21 cellular contexts compared by ENCODE assay signal in the genomic region with DNA sequence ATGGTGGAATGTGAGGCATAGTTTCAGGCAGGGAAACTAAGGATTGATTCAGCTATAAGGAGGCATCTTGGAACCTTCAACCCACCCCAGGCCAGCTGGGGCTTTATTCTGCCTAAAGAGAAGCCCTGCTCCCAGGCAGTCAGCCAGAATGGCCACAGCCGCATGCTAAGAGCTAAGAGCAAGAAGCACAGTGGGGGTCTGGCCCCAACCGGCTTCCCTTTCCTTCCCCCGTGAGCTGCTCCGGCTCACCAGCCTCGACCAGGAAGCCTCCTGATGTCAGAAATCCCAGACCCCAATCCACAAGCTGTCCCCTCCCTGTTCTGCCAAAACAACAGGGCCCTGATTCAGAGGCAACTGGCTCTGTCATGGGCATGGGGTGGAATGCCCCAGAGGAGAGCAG. TPM values are rescaled to one million over a fixed set of nuclear protein-coding genes. Genes with fewer than 3 reads are reported as not detected.
"Had no signal": no experiment of that assay in that cellular context is flagged by ENCODE, and none has a peak within 500 bp of the region (broad histone marks: within the 10 kb centered on the region; RNA-seq: fewer than 3 reads in every experiment).

No MANE protein-coding gene starts in this region.

- DNase-seq: activated B cell treated with CpG ODN at 0.5 μM for 24 hours; activated CD4-positive, alpha-beta memory T cell treated with anti-CD3 and anti-CD28 coated beads for 36 hours; activated CD4-positive, alpha-beta T cell treated with anti-CD3 and anti-CD28 coated beads for 4 hours; activated naive CD8-positive, alpha-beta T cell treated with anti-CD3 and anti-CD28 coated beads for 36 hours; amniotic stem cell; body of pancreas; effector memory CD8-positive, alpha-beta T cell; foreskin fibroblast; lower lobe of right lung; occipital lobe; posterior cingulate gyrus; sigmoid colon; stimulated activated CD4-positive, alpha-beta T cell treated with anti-CD3 and anti-CD28 coated beads, Interleukin-4, amount 100 ng/mL, for 4 hours; testis; upper lobe of left lung had no signal

- H3K4me2 ChIP-seq: hepatocyte had no signal

- H3K4me3 ChIP-seq: body of pancreas, hepatocyte, lower lobe of right lung, sigmoid colon, testis, upper lobe of left lung had no signal

- H3K79me2 ChIP-seq: hepatocyte had no signal

- H3K9me3 ChIP-seq: body of pancreas, lower lobe of right lung, sigmoid colon, testis, upper lobe of left lung had no signal

- H3K27ac ChIP-seq: body of pancreas, epithelial cell of prostate, hepatocyte, lower lobe of right lung, sigmoid colon, testis, upper lobe of left lung had no signal

- FAIRE-seq: keratinocyte, TTC549 had no signal

- H2AFZ ChIP-seq: hepatocyte had no signal

- H3K27me3 ChIP-seq: testis had no signal

- H3K36me3 ChIP-seq: lower lobe of right lung, sigmoid colon, upper lobe of left lung had no signal

RNA-seq across cellular contexts. Expression of a gene that starts 7.0 kb away (rescaled TPM):
- total RNA-seq: activated B cell treated with CpG ODN at 0.5 μM for 24 hours, cardiac septum, glomerular endothelial cell, lower lobe of right lung had no signal
- polyA plus RNA-seq: hepatocyte, keratinocyte had no signal
